Comparison of ENCODE assay signal across 7 cellular contexts in the genomic region with DNA sequence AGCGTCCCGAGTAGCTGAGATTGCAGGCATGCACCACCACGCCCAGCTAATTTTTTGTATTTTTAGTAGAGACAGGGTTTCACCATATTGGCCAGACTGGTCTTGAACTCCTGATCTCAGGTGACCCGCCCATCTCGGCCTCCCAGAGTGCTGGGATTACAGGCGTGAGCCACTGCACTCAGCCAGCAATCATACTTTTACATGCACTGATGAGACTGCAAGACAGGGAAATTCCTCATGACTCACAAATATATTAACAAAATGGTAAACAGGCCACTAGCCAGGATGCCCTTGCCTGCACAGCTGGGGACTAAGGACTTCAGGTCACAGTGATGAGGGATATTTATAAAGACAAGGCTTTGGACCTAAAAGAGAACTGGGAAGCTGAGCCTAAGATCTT. TPM values are rescaled to one million over a fixed set of nuclear protein-coding genes. Genes with fewer than 3 reads are reported as not detected.
DNase-seq lines count a peak whose midpoint lies in the region; ATAC-seq, FAIRE-seq and TF ChIP-seq lines count a peak whose summit lies in the region.
"Not testable (repeated sequence)": the region's sequence is repeated elsewhere in the genome, so short reads cannot be mapped to it uniquely, and the experiment has no call there.

No MANE protein-coding gene starts in this region.

- POLR2A ChIA-PET in HepG2 (lab: Yijun Ruan, JAX) = interaction anchor here (0.6 kb wide), 1 partner anchor 12 kb away, joined by 3 read pairs; the partner anchor contains the start of gene ZC3H12D

- not testable (repeated sequence) for FAIRE-seq in HepG2 (lab: Jason Lieb, UNC)

- peaks cover 11% of the 10 kb centered on the region for H3K36me3 Mint-ChIP-seq in activated T-helper 1 cell treated with anti-CD3 and anti-CD28 coated beads, Interleukin-12 subunit alpha, Interleukin-12 subunit beta, Interleukin-2, Interleukin-4 antibody, amounts not matched to agents 30 ng/mL and 10 ng/mL and 1 ng/mL, durations not matched to agents 14 hours and 24 hours and 36 hours (ENCODE audit: low read depth)

- H3K4me2 ChIP-seq in HepG2 (ENCODE audit: low read depth, low read length) = not testable (repeated sequence)

- H3K9me3 ChIP-seq in colonic mucosa; HepG2 (ENCODE audit: low read length): not testable (repeated sequence)

- H2AFZ ChIP-seq in HepG2 (ENCODE audit: low read length) = not testable (repeated sequence)

- peak; percentile 81 for DNase-seq in ELR (ENCODE audit: low read depth)
- DNase-seq in activated T-helper 1 cell treated with anti-CD3 and anti-CD28 coated beads, Interleukin-12 subunit alpha, Interleukin-12 subunit beta, Interleukin-2, Interleukin-4 antibody, amounts not matched to agents 30 ng/mL and 10 ng/mL and 1 ng/mL, durations not matched to agents 14 hours and 24 hours and 36 hours (ENCODE audit: low spot score); HepG2 (ENCODE audit: low spot score): not testable (repeated sequence)
- peak; percentile 46 for DNase-seq in colonic mucosa

- intact Hi-C loops in activated T-helper 1 cell treated with anti-CD3 and anti-CD28 coated beads, Interleukin-12 subunit alpha, Interleukin-12 subunit beta, Interleukin-2, Interleukin-4 antibody, amounts not matched to agents 30 ng/mL and 10 ng/mL and 1 ng/mL, durations not matched to agents 14 hours and 24 hours and 36 hours (cut with micrococcal nuclease) = loop anchor here (1.0 to 5.0 kb wide), 4 partner anchors 262 to 467 kb away; no protein-coding TSS in a partner anchor
- intact Hi-C loops in colonic mucosa (cut with DNase I); HepG2 (cut with micrococcal nuclease; ENCODE audit: unreplicated experiment): not testable (repeated sequence)

- H3K27ac Mint-ChIP-seq in activated T-helper 1 cell treated with anti-CD3 and anti-CD28 coated beads, Interleukin-12 subunit alpha, Interleukin-12 subunit beta, Interleukin-2, Interleukin-4 antibody, amounts not matched to agents 30 ng/mL and 10 ng/mL and 1 ng/mL, durations not matched to agents 14 hours and 24 hours and 36 hours = peak overlapping the region; percentile 99

- in situ Hi-C loops in HepG2 (cut with HindIII; ENCODE audit: extremely low pct_ligation_motif_present, low pct_unique_long_range_greater_than_20kb) = not testable (repeated sequence)

- TF ChIP-seq EP300 in HepG2 (IDR thresholded peaks at IDR 0.05; ENCODE audit: low read depth in 2 of 2, low read length in 2 of 2); HepG2 (CRISPR knock-in tag; IDR thresholded peaks at IDR 0.05; ENCODE audit: borderline replicate concordance): not testable (repeated sequence)

- TF ChIP-seq POLR2A in HepG2 (IDR thresholded peaks at IDR 0.05; ENCODE audit: insufficient read depth in 1 of 2, low read depth in 2 of 2, low read length in 2 of 2) = not testable (repeated sequence)

- H3K36me3 ChIP-seq in colonic mucosa; HepG2 (replicated peaks in 1 of 2; ENCODE audit: control insufficient read depth in 1 of 2, insufficient read depth in 2 of 2, low read length in 2 of 2): not testable (repeated sequence)

- not testable (repeated sequence) for H3K9ac ChIP-seq in colonic mucosa (ENCODE audit: low read depth in 2 of 2, low read length in 2 of 2); HepG2 (ENCODE audit: insufficient read depth, low read depth, low read length)

- WGBS in HepG2 (ENCODE audit: low lambda C conversion rate) = 87% methylated on average over 6 of the region's 6 CpGs

- H3K79me2 ChIP-seq in HepG2 (ENCODE audit: insufficient read depth, low read length) = not testable (repeated sequence)

- H3K9me3 Mint-ChIP-seq in activated T-helper 1 cell treated with anti-CD3 and anti-CD28 coated beads, Interleukin-12 subunit alpha, Interleukin-12 subunit beta, Interleukin-2, Interleukin-4 antibody, amounts not matched to agents 30 ng/mL and 10 ng/mL and 1 ng/mL, durations not matched to agents 14 hours and 24 hours and 36 hours = not testable (repeated sequence)

- not testable (repeated sequence) for BruUV-seq in HepG2 (replicated peaks; lab: Mats Ljungman, UMichigan)

- H3K27ac ChIP-seq in colonic mucosa = peak overlapping the region; percentile 21
- not testable (repeated sequence) for H3K27ac ChIP-seq in HepG2 (ENCODE audit: extremely low read length, insufficient read depth, low read length)

- CTCF ChIA-PET in HepG2 (lab: Yijun Ruan, JAX; ENCODE audit: low intra/inter-chr PET ratio, low total read pairs) = not testable (repeated sequence)

- TF ChIP-seq CTCF in colonic mucosa (IDR thresholded peaks at IDR 0.05); HepG2 (CRISPR knock-in tag; IDR thresholded peaks at IDR 0.05): not testable (repeated sequence)

- H3K4me3 Mint-ChIP-seq in activated T-helper 1 cell treated with anti-CD3 and anti-CD28 coated beads, Interleukin-12 subunit alpha, Interleukin-12 subunit beta, Interleukin-2, Interleukin-4 antibody, amounts not matched to agents 30 ng/mL and 10 ng/mL and 1 ng/mL, durations not matched to agents 14 hours and 24 hours and 36 hours = peak overlapping the region; percentile 67

- not testable (repeated sequence) for H3K4me1 ChIP-seq in colonic mucosa
- H3K4me1 ChIP-seq in HepG2 (ENCODE audit: insufficient read depth, low read length) = peaks cover 37% of the 10 kb centered on the region

- peaks cover 82% of the 10 kb centered on the region for H3K4me1 Mint-ChIP-seq in activated T-helper 1 cell treated with anti-CD3 and anti-CD28 coated beads, Interleukin-12 subunit alpha, Interleukin-12 subunit beta, Interleukin-2, Interleukin-4 antibody, amounts not matched to agents 30 ng/mL and 10 ng/mL and 1 ng/mL, durations not matched to agents 14 hours and 24 hours and 36 hours (ENCODE audit: low read depth)

- not testable (repeated sequence) for H3K4me3 ChIP-seq in colonic mucosa; HepG2 (replicated peaks in 1 of 3; ENCODE audit: insufficient read depth in 1 of 3, low read depth in 2 of 3, low read length in 3 of 3)

- not testable (repeated sequence) for H3K27me3 Mint-ChIP-seq in activated T-helper 1 cell treated with anti-CD3 and anti-CD28 coated beads, Interleukin-12 subunit alpha, Interleukin-12 subunit beta, Interleukin-2, Interleukin-4 antibody, amounts not matched to agents 30 ng/mL and 10 ng/mL and 1 ng/mL, durations not matched to agents 14 hours and 24 hours and 36 hours (ENCODE audit: insufficient read depth)

- H4K20me1 ChIP-seq in HepG2 (ENCODE audit: insufficient read depth, low read length) = not testable (repeated sequence)

- TF ChIP-seq RAD21 in HepG2 (CRISPR knock-in tag; IDR thresholded peaks at IDR 0.05) = not testable (repeated sequence)

- ATAC-seq in GM21423 (IDR thresholded peaks at IDR 0.05; ENCODE audit: unreplicated experiment) (peak; percentile 43), HG03095 (IDR thresholded peaks at IDR 0.05; ENCODE audit: unreplicated experiment) (peak; percentile 54), SK-N-SH treated with all-trans-retinoic acid at 6 μM for 48 hours (peak; percentile 57; the same call in 2 of the 3 replicates)
- ATAC-seq in HepG2 = not testable (repeated sequence)

- not testable (repeated sequence) for H3K27me3 ChIP-seq in colonic mucosa; HepG2 (ENCODE audit: control insufficient read depth in 1 of 2, insufficient read depth in 2 of 2, low read length in 2 of 2)

RNA-seq across cellular contexts. Expression of gene ZC3H12D, which starts 11.8 kb away (rescaled TPM):
- total RNA-seq in activated T-helper 1 cell treated with anti-CD3 and anti-CD28 coated beads, Interleukin-12 subunit alpha, Interleukin-12 subunit beta, Interleukin-2, Interleukin-4 antibody, amounts not matched to agents 30 ng/mL and 10 ng/mL and 1 ng/mL, durations not matched to agents 14 hours and 24 hours and 36 hours = 94.7 and 96.7 TPM in 2 replicates
- 1 to 10 TPM; 4.3 to 4.9 TPM for total RNA-seq in colonic mucosa
- total RNA-seq in HepG2 (2016; rRNA removed; fragmentation: Illumina TruSeq; extraction: Trizol) = 2.1 and 2.7 TPM in 2 replicates
- 0.88 and 0.91 TPM in 2 replicates for total RNA-seq in HepG2 (2016; cell fraction: cytosol; rRNA removed; fragmentation: Illumina TruSeq; extraction: Trizol; ENCODE audit: low read depth)
- total RNA-seq in HepG2 (2016; cell fraction: insoluble cytoplasmic fraction; rRNA removed; fragmentation: Illumina TruSeq; extraction: Trizol) = 1.2 and 1.9 TPM in 2 replicates
- 1.1 and 1.2 TPM in 2 replicates for total RNA-seq in HepG2 (2016; cell fraction: membrane; rRNA removed; fragmentation: Illumina TruSeq; extraction: Trizol)
- total RNA-seq in HepG2 (2016; cell fraction: nucleus; rRNA removed; fragmentation: Illumina TruSeq; extraction: Trizol) = 2.5 and 3.1 TPM in 2 replicates
- polyA plus RNA-seq in HepG2 (2011; rRNA removed) = 1.2 and 1.7 TPM in 2 replicates
- polyA plus RNA-seq in HepG2 (2011; cell fraction: cytosol; rRNA removed) = 0.85 and 1.1 TPM in 2 replicates
- polyA plus RNA-seq in HepG2 (2011; cell fraction: nucleus; rRNA removed) = 2.7 and 3.3 TPM in 2 replicates
- polyA plus RNA-seq in HepG2 (2012) = 0.52 and 1.1 TPM in 2 replicates
- 0.17 and 0.23 TPM in 2 replicates for polyA plus RNA-seq in HepG2 (2016; cell fraction: cytosol; fragmentation: Illumina TruSeq; extraction: Trizol; ENCODE audit: low read depth)
- polyA plus RNA-seq in HepG2 (2016; cell fraction: insoluble cytoplasmic fraction; fragmentation: Illumina TruSeq; extraction: Trizol; ENCODE audit: low read depth) = 0.86 and 1.6 TPM in 2 replicates
- polyA plus RNA-seq in HepG2 (2016; cell fraction: membrane; fragmentation: Illumina TruSeq; extraction: Trizol; ENCODE audit: low read depth) = 0.51 and 0.76 TPM in 2 replicates
- polyA plus RNA-seq in HepG2 (2016; cell fraction: nucleus; fragmentation: Illumina TruSeq; extraction: Trizol; ENCODE audit: insufficient read depth, low read depth) = 2.8 and 3.1 TPM in 2 replicates
- 0.54 and 3.2 TPM in 2 replicates for polyA minus RNA-seq in HepG2 (2011; rRNA and poly(A)+ RNA removed; ENCODE audit: low replicate concordance)
- 0.53 and 1.2 TPM in 2 replicates for polyA minus RNA-seq in HepG2 (2011; cell fraction: cytosol; rRNA and poly(A)+ RNA removed)
- 2.2 and 2.9 TPM in 2 replicates for polyA minus RNA-seq in HepG2 (2011; cell fraction: nucleus; rRNA and poly(A)+ RNA removed)

RNA-seq across cellular contexts. Expression of gene PPIL4, which starts 49.2 kb away (rescaled TPM):
- 25.0 and 26.1 TPM in 2 replicates for total RNA-seq in activated T-helper 1 cell treated with anti-CD3 and anti-CD28 coated beads, Interleukin-12 subunit alpha, Interleukin-12 subunit beta, Interleukin-2, Interleukin-4 antibody, amounts not matched to agents 30 ng/mL and 10 ng/mL and 1 ng/mL, durations not matched to agents 14 hours and 24 hours and 36 hours
- total RNA-seq in colonic mucosa (10 to 100 TPM; 16.0 to 26.8 TPM), HepG2 (2016; rRNA removed; fragmentation: Illumina TruSeq; extraction: Trizol) (46.0 and 67.8 TPM in 2 replicates)
- total RNA-seq in HepG2 (2016; cell fraction: cytosol; rRNA removed; fragmentation: Illumina TruSeq; extraction: Trizol; ENCODE audit: low read depth) = 13.8 and 17.0 TPM in 2 replicates
- total RNA-seq in HepG2 (2016; cell fraction: insoluble cytoplasmic fraction; rRNA removed; fragmentation: Illumina TruSeq; extraction: Trizol) = 47.1 and 69.6 TPM in 2 replicates
- 14.4 and 19.2 TPM in 2 replicates for total RNA-seq in HepG2 (2016; cell fraction: membrane; rRNA removed; fragmentation: Illumina TruSeq; extraction: Trizol)
- 37.8 and 41.0 TPM in 2 replicates for total RNA-seq in HepG2 (2016; cell fraction: nucleus; rRNA removed; fragmentation: Illumina TruSeq; extraction: Trizol)
- polyA plus RNA-seq in HepG2 (2011; rRNA removed) = 5.2 and 5.5 TPM in 2 replicates
- 1.8 and 3.8 TPM in 2 replicates for polyA plus RNA-seq in HepG2 (2011; cell fraction: cytosol; rRNA removed)
- 4.0 and 6.2 TPM in 2 replicates for polyA plus RNA-seq in HepG2 (2011; cell fraction: nucleus; rRNA removed)
- 21.8 and 30.7 TPM in 2 replicates for polyA plus RNA-seq in HepG2 (2012)
- polyA plus RNA-seq in HepG2 (2016; cell fraction: cytosol; fragmentation: Illumina TruSeq; extraction: Trizol; ENCODE audit: low read depth) = 2.4 and 2.5 TPM in 2 replicates
- 59.0 and 69.8 TPM in 2 replicates for polyA plus RNA-seq in HepG2 (2016; cell fraction: insoluble cytoplasmic fraction; fragmentation: Illumina TruSeq; extraction: Trizol; ENCODE audit: low read depth)
- 3.5 and 5.4 TPM in 2 replicates for polyA plus RNA-seq in HepG2 (2016; cell fraction: membrane; fragmentation: Illumina TruSeq; extraction: Trizol; ENCODE audit: low read depth)
- 55.7 and 57.6 TPM in 2 replicates for polyA plus RNA-seq in HepG2 (2016; cell fraction: nucleus; fragmentation: Illumina TruSeq; extraction: Trizol; ENCODE audit: insufficient read depth, low read depth)
- 1.0 and 1.7 TPM in 2 replicates for polyA minus RNA-seq in HepG2 (2011; rRNA and poly(A)+ RNA removed; ENCODE audit: low replicate concordance)
- 9.3 and 11.2 TPM in 2 replicates for polyA minus RNA-seq in HepG2 (2011; cell fraction: cytosol; rRNA and poly(A)+ RNA removed)
- 18.6 and 19.8 TPM in 2 replicates for polyA minus RNA-seq in HepG2 (2011; cell fraction: nucleus; rRNA and poly(A)+ RNA removed)

Comparison
In these comparisons a context has a peak if more than half of its experiments do, and no peak if none do; other contexts are left out.
1. RNA of gene ZC3H12D, which starts 11.8 kb away (total RNA-seq): 94.7 to 96.7 TPM in activated T-helper 1 cell treated with anti-CD3 and anti-CD28 coated beads, Interleukin-12 subunit alpha, Interleukin-12 subunit beta, Interleukin-2, Interleukin-4 antibody, amounts not matched to agents 30 ng/mL and 10 ng/mL and 1 ng/mL, durations not matched to agents 14 hours and 24 hours and 36 hours; 4.3 to 4.9 TPM in colonic mucosa and 0.88 to 3.1 TPM in HepG2; every median in the first group is over 10 times any median in the second.